In the genomic region with DNA sequence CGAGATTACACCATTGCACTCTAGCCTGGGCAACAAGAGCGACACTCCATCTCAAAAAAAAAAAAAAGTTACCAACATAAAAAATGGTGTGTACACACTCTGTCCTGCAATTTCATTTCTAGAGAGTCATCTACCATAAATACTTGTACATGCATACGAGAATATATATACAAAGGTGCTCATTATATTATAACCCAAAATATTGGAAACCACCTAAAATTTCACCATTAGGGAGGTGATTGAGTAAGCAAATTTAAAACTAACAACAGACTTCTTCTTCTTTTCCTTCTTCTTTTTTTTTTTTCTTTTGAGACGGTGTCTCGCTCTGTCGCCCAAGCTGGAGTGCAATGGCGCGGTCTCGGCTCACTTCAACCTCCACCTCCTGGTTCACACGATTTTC, we compare ENCODE assay signal across 1 cellular context.
A peak's percentile ranks its signal among the peaks of the same experiment; 100 is the strongest.
TF ChIP-seq lines count a peak whose summit lies in the region.

No MANE protein-coding gene starts in this region.

TF ChIP-seq in GM12878, 131 proteins besides CTCF, POLR2A, EP300 and RAD21:
- TF ChIP-seq YY1 (IDR thresholded peaks at IDR 0.05; ENCODE audit: low read depth, low read length) (0 out of 2 replicates have a peak, but pooled peaks have one; percentile 16), TARDBP (IDR thresholded peaks at IDR 0.05; ENCODE audit: borderline replicate concordance) (no peak), ZBED1 (IDR thresholded peaks at IDR 0.05; ENCODE audit: borderline replicate concordance) (no peak), NFIC (IDR thresholded peaks at IDR 0.05; ENCODE audit: low read depth, low read length) (no peak), CHD1 (IDR thresholded peaks at IDR 0.05; ENCODE audit: low read depth, low read length) (no peak), MTA2 (IDR thresholded peaks at IDR 0.05; ENCODE audit: low read depth) (peak; percentile 10; the same call in 1 of the 2 replicates)
- TF ChIP-seq, protein P1, sequence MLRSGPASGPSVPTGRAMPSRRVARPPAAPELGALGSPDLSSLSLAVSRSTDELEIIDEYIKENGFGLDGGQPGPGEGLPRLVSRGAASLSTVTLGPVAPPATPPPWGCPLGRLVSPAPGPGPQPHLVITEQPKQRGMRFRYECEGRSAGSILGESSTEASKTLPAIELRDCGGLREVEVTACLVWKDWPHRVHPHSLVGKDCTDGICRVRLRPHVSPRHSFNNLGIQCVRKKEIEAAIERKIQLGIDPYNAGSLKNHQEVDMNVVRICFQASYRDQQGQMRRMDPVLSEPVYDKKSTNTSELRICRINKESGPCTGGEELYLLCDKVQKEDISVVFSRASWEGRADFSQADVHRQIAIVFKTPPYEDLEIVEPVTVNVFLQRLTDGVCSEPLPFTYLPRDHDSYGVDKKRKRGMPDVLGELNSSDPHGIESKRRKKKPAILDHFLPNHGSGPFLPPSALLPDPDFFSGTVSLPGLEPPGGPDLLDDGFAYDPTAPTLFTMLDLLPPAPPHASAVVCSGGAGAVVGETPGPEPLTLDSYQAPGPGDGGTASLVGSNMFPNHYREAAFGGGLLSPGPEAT (IDR thresholded peaks at IDR 0.05; ENCODE audit: low read depth) = peak; percentile 67; the same call in 1 of the 2 replicates
